Comparison of ENCODE assay signal across 13 cellular contexts in genomic region chr17:7311110-7311698, GRCh38. TPM values are rescaled to one million over a fixed set of nuclear protein-coding genes. Genes with fewer than 3 reads are reported as not detected.
DNase-seq lines count a peak whose midpoint lies in the region; ATAC-seq, FAIRE-seq and TF ChIP-seq lines count a peak whose summit lies in the region.
"Had no signal": no experiment of that assay in that cellular context is flagged by ENCODE, and none has a peak within 500 bp of the region (broad histone marks: within the 10 kb centered on the region; RNA-seq: fewer than 3 reads in every experiment).

No MANE protein-coding gene starts in this region.

- TF ChIP-seq EP300 in K562 (IDR thresholded peaks at IDR 0.05; ENCODE audit: low read length) = no peak

- TF ChIP-seq CTCF in K562 (IDR thresholded peaks at IDR 0.05 in 2 of 3, conservative IDR thresholded peaks at IDR 0.05 in 1 of 3; ENCODE audit: insufficient read depth in 2 of 3, low read depth in 1 of 3, low read length in 3 of 3) = no peak
- TF ChIP-seq CTCF in psoas muscle (IDR thresholded peaks at IDR 0.05) = no peak
- no peak for TF ChIP-seq CTCF in uterus (IDR thresholded peaks at IDR 0.05)
- no peak for TF ChIP-seq CTCF in prostate gland (IDR thresholded peaks at IDR 0.05)

- TF ChIP-seq POLR2A in K562 (conservative IDR thresholded peaks at IDR 0.05) = peak; percentile 32; the same call in 1 of the 2 replicates
- TF ChIP-seq POLR2A in uterus (IDR thresholded peaks at IDR 0.05) = no peak
- no peak for TF ChIP-seq POLR2A in prostate gland (IDR thresholded peaks at IDR 0.05)

- H3K4me1 ChIP-seq in Karpas-422 (ENCODE audit: low read length) (peaks cover 64% of the 10 kb centered on the region), K562 (replicated peaks in 1 of 2; ENCODE audit: control insufficient read depth in 2 of 2, insufficient read depth in 2 of 2, low read length in 2 of 2) (peaks cover 22 to 32% of the 10 kb centered on the region in 2 experiments), psoas muscle (peaks cover 60% of the 10 kb centered on the region), uterus (peaks cover 10 to 17% of the 10 kb centered on the region in 2 donors), prostate gland (replicated peaks) (peaks cover 17% of the 10 kb centered on the region)

- no peak for ATAC-seq in activated CD4-positive, alpha-beta T cell treated with anti-CD3 and anti-CD28 coated beads for 36 hours
- ATAC-seq in K562 (no peak), psoas muscle (no peak)

- peak overlapping the region; percentile 22; the same call in 1 of the 2 replicates for H3K9ac ChIP-seq in Karpas-422 (ENCODE audit: low read length)
- peak overlapping the region in 1 of 2 experiments; percentile 28; a peak in 2 of 4 replicates for H3K9ac ChIP-seq in K562 (ENCODE audit: insufficient read depth in 1 of 2, low read depth in 2 of 2, low read length in 2 of 2)

- no peaks in the 10 kb centered on the region for H3K9me2 ChIP-seq in Karpas-422 (replicated peaks; ENCODE audit: insufficient read depth, low read length)

- H4K20me1 ChIP-seq in Karpas-422 (ENCODE audit: insufficient read depth, low read depth, low read length) (peaks cover 46% of the 10 kb centered on the region), K562 (replicated peaks; ENCODE audit: control insufficient read depth, insufficient read depth, low read length) (peaks cover 40% of the 10 kb centered on the region)

- H3K4me2 ChIP-seq in Karpas-422 (ENCODE audit: low read depth, low read length, poor library complexity, severe bottlenecking) (peak overlapping the region; percentile 85), K562 (ENCODE audit: insufficient read depth, low read length) (no peak overlapping the region)

- H3K9me3 ChIP-seq in Karpas-422 (ENCODE audit: low read length) (no peaks in the 10 kb centered on the region), K562 (replicated peaks; ENCODE audit: control insufficient read depth, insufficient read depth, low read depth, low read length) (no peaks in the 10 kb centered on the region), psoas muscle (no peaks in the 10 kb centered on the region), uterus (no peaks in the 10 kb centered on the region), prostate gland (no peaks in the 10 kb centered on the region)
- H3K9me3 ChIP-seq: breast epithelium, thoracic aorta had no signal

- H3K27ac Mint-ChIP-seq in activated CD4-positive, alpha-beta T cell treated with anti-CD3 and anti-CD28 coated beads for 36 hours = peak overlapping the region; percentile 94

- H3K4me3 Mint-ChIP-seq in activated CD4-positive, alpha-beta T cell treated with anti-CD3 and anti-CD28 coated beads for 36 hours = peak overlapping the region; percentile 94

- DNase-seq in activated CD4-positive, alpha-beta T cell treated with anti-CD3 and anti-CD28 coated beads for 36 hours = no peak
- DNase-seq in activated CD4-positive, alpha-beta T cell treated with anti-CD3 and anti-CD28 coated beads for 1 hour = no peak
- no peak for DNase-seq in Karpas-422
- DNase-seq in K562 (ENCODE audit: extremely low read depth in 1 of 4, low spot score in 3 of 4) = no peak
- no peak for DNase-seq in psoas muscle
- no peak for DNase-seq in uterus
- DNase-seq in NCI-H524 (lab: John Stamatoyannopoulos, UW) = no peak
- no peak for DNase-seq in prostate gland (ENCODE audit: low spot score)
- DNase-seq: IMR-90, NCI-H1930 had no signal

- no peaks in the 10 kb centered on the region for H3K27me3 Mint-ChIP-seq in activated CD4-positive, alpha-beta T cell treated with anti-CD3 and anti-CD28 coated beads for 36 hours

- peaks cover 62% of the 10 kb centered on the region for H3K4me1 Mint-ChIP-seq in activated CD4-positive, alpha-beta T cell treated with anti-CD3 and anti-CD28 coated beads for 36 hours

- H3K36me3 ChIP-seq in Karpas-422 (ENCODE audit: insufficient read depth, low read length) = peaks cover 47% of the 10 kb centered on the region
- peaks cover 65% of the 10 kb centered on the region for H3K36me3 ChIP-seq in K562 (ENCODE audit: control insufficient read depth, insufficient read depth, low read length)
- H3K36me3 ChIP-seq in psoas muscle (ENCODE audit: insufficient read depth in 1 of 2, low read depth in 1 of 2) = peaks cover 8 to 56% of the 10 kb centered on the region in 2 donors
- no peaks in the 10 kb centered on the region for H3K36me3 ChIP-seq in uterus
- peaks cover 8 to 12% of the 10 kb centered on the region in 2 donors for H3K36me3 ChIP-seq in prostate gland
- H3K36me3 ChIP-seq: breast epithelium had no signal

- H2AFZ ChIP-seq in Karpas-422 (ENCODE audit: low read length) = no peak overlapping the region
- H2AFZ ChIP-seq in K562 (ENCODE audit: low read depth, low read length) = no peak overlapping the region
- H2AFZ ChIP-seq: hepatocyte had no signal

- no peak for TF ChIP-seq RAD21 in K562 (CRISPR knock-in tag; conservative IDR thresholded peaks at IDR 0.05 in 1 of 2, IDR thresholded peaks at IDR 0.05 in 1 of 2)

- H3K27me3 ChIP-seq in Karpas-422 (ENCODE audit: low read length) (no peaks in the 10 kb centered on the region), K562 (ENCODE audit: control insufficient read depth in 2 of 2, insufficient read depth in 2 of 2, low read length in 2 of 2) (no peaks in the 10 kb centered on the region), psoas muscle (ENCODE audit: insufficient read depth in 3 of 3, low read length in 2 of 3) (no peaks in the 10 kb centered on the region), uterus (no peaks in the 10 kb centered on the region), prostate gland (replicated peaks; ENCODE audit: insufficient read depth) (no peaks in the 10 kb centered on the region)
- H3K27me3 ChIP-seq: breast epithelium, hepatocyte had no signal

- in situ Hi-C loops in K562 (cut with MboI) = no loop called here

- peaks cover 11% of the 10 kb centered on the region for H3K9me1 ChIP-seq in K562 (ENCODE audit: control insufficient read depth, insufficient read depth, low read length)

- no peaks in the 10 kb centered on the region for H3K9me3 Mint-ChIP-seq in activated CD4-positive, alpha-beta T cell treated with anti-CD3 and anti-CD28 coated beads for 36 hours (ENCODE audit: low read depth)

- no peak for FAIRE-seq in K562 (lab: Jason Lieb, UNC)

- H3K4me3 ChIP-seq in Karpas-422 (ENCODE audit: low read length) = no peak overlapping the region
- H3K4me3 ChIP-seq in K562 = no peak overlapping the region
- H3K4me3 ChIP-seq in psoas muscle = peak overlapping the region; percentile 94
- no peak overlapping the region for H3K4me3 ChIP-seq in uterus
- no peak overlapping the region for H3K4me3 ChIP-seq in prostate gland
- H3K4me3 ChIP-seq: breast epithelium, hepatocyte, thoracic aorta had no signal

- WGBS in K562 (ENCODE audit: insufficient coverage, low coverage, missing lambda C conversion rate) = 85% methylated on average over 3 of the region's 7 CpGs
- WGBS in psoas muscle, 3 donors = 63 to 71% (median 65%) methylated on average over 7 of the region's 7 CpGs
- WGBS in prostate gland = 80% methylated on average over 7 of the region's 7 CpGs

- intact Hi-C loops in activated CD4-positive, alpha-beta T cell treated with anti-CD3 and anti-CD28 coated beads for 36 hours (cut with DNase I, micrococcal nuclease) = no loop called here
- intact Hi-C loops in K562 (cut with micrococcal nuclease) = no loop called here
- intact Hi-C loops in psoas muscle (cut with DNase I) = no loop called here
- intact Hi-C loops in uterus (cut with DNase I; ENCODE audit: low total_unique reads) = no loop called here
- intact Hi-C loops in prostate gland (cut with DNase I) = no loop called here

- BruUV-seq in K562 (replicated peaks; lab: Mats Ljungman, UMichigan) = no TSS peak

- H3K79me2 ChIP-seq in Karpas-422 (ENCODE audit: low read length) (peaks cover 36% of the 10 kb centered on the region), K562 (ENCODE audit: control insufficient read depth, insufficient read depth, low read length) (peaks cover 54% of the 10 kb centered on the region)

- H3K27ac ChIP-seq in Karpas-422 (ENCODE audit: low read length) (no peak overlapping the region; the same call in 1 of the 2 replicates), K562 (ENCODE audit: extremely low read depth, low read depth, low read length) (peak overlapping the region; percentile 44; the same call in 2 of the 3 replicates), psoas muscle (peak overlapping the region; percentile 98), uterus (no peak overlapping the region), prostate gland (no peak overlapping the region)
- H3K27ac ChIP-seq: hepatocyte, thoracic aorta had no signal

- POLR2A ChIA-PET in activated CD4-positive, alpha-beta T cell treated with anti-CD3 and anti-CD28 coated beads for 36 hours (lab: Charles Lee) = no interaction called here
- POLR2A ChIA-PET in K562 (lab: Yijun Ruan, JAX) = no interaction called here

- peaks cover 56% of the 10 kb centered on the region for H3K36me3 Mint-ChIP-seq in activated CD4-positive, alpha-beta T cell treated with anti-CD3 and anti-CD28 coated beads for 36 hours (ENCODE audit: low read depth)

- CTCF ChIA-PET in activated CD4-positive, alpha-beta T cell treated with anti-CD3 and anti-CD28 coated beads for 36 hours (lab: Charles Lee) = interaction anchor here (0.8 kb wide), 1 partner anchor 14 kb away, joined by 3 read pairs; no protein-coding TSS in a partner anchor
- CTCF ChIA-PET in K562 (lab: Yijun Ruan, JAX; ENCODE audit: low intra/inter-chr PET ratio) = no interaction called here

RNA-seq across cellular contexts. Expression of gene EIF5A, which starts 3.8 kb away (rescaled TPM):
- total RNA-seq in activated CD4-positive, alpha-beta T cell treated with anti-CD3 and anti-CD28 coated beads for 36 hours = 100 to 1,000 TPM; 780 to 934 TPM
- total RNA-seq in Karpas-422 (2014; rRNA removed; shearing (Covaris generic); ENCODE audit: low replicate concordance) = 231 and 326 TPM in 2 replicates
- 210 and 328 TPM in 2 replicates for total RNA-seq in K562 (2011; cell fraction: chromatin; rRNA removed; ENCODE audit: low replicate concordance)
- 205 and 210 TPM in 2 replicates for total RNA-seq in K562 (2011; cell fraction: nucleolus; rRNA removed)
- 248 and 352 TPM in 2 replicates for total RNA-seq in K562 (2011; cell fraction: nucleoplasm; rRNA removed)
- total RNA-seq in K562 (2014; rRNA removed) (772 and 1,052 TPM in 2 replicates), K562 (2014; rRNA removed; fragmentation: Illumina TruSeq; extraction: Trizol) (407 and 468 TPM in 2 replicates), K562 (2015; rRNA removed; fragmentation: Illumina TruSeq; extraction: Trizol) (519 and 545 TPM in 2 replicates), K562 (2021) (939 and 976 TPM in 2 replicates), psoas muscle (100 to 1,000 TPM; 293 to 730 (median 567) TPM), uterus (100 to 1,000 TPM in 3 of 4 donors, 10 to 100 TPM in 1; 75.3 to 219 (median 198) TPM), prostate gland (100 to 1,000 TPM; 172 to 195 TPM)
- polyA plus RNA-seq in K562 (2011; rRNA removed) (752 and 898 TPM in 2 replicates), K562 (2014; fragmentation: Illumina TruSeq; extraction: Trizol) (1,163 and 1,198 TPM in 2 replicates), K562 (2014; fragmentation: Nextera tagmentation; extraction: Ambion mirVana) (10 to 100 TPM; 22.9 to 82.7 TPM), K562 (2014; rRNA removed) (917 and 945 TPM in 2 replicates), psoas muscle (1,000 to 10,000 TPM in 1 of 3 donors, 100 to 1,000 TPM in 2; 468 to 1,107 (median 518) TPM)
- 730 and 1,005 TPM in 2 replicates for polyA plus RNA-seq in K562 (2011; cell fraction: cytosol; rRNA removed)
- polyA plus RNA-seq in K562 (2011; cell fraction: nucleus; rRNA removed) = 456 and 485 TPM in 2 replicates
- 464 and 1,006 TPM in 2 replicates for polyA plus RNA-seq in K562 (2012)
- polyA minus RNA-seq in K562 (2011; rRNA and poly(A)+ RNA removed) = 549 and 972 TPM in 2 replicates
- polyA minus RNA-seq in K562 (2011; cell fraction: cytosol; rRNA and poly(A)+ RNA removed) = 408 and 477 TPM in 2 replicates
- polyA minus RNA-seq in K562 (2011; cell fraction: nucleus; rRNA and poly(A)+ RNA removed) = 101 and 135 TPM in 2 replicates

RNA-seq across cellular contexts. Expression of gene GPS2, which starts 4.0 kb away (rescaled TPM):
- 10 to 100 TPM; 31.3 to 56.1 TPM for total RNA-seq in activated CD4-positive, alpha-beta T cell treated with anti-CD3 and anti-CD28 coated beads for 36 hours
- total RNA-seq in Karpas-422 (2014; rRNA removed; shearing (Covaris generic); ENCODE audit: low replicate concordance) = 36.9 and 63.1 TPM in 2 replicates
- total RNA-seq in K562 (2011; cell fraction: chromatin; rRNA removed; ENCODE audit: low replicate concordance) = 73.2 and 108 TPM in 2 replicates
- total RNA-seq in K562 (2011; cell fraction: nucleolus; rRNA removed) = 55.7 and 69.4 TPM in 2 replicates
- 53.5 and 57.8 TPM in 2 replicates for total RNA-seq in K562 (2011; cell fraction: nucleoplasm; rRNA removed)
- total RNA-seq in K562 (2014; rRNA removed) (60.5 and 75.7 TPM in 2 replicates), K562 (2014; rRNA removed; fragmentation: Illumina TruSeq; extraction: Trizol) (35.6 and 37.0 TPM in 2 replicates), K562 (2015; rRNA removed; fragmentation: Illumina TruSeq; extraction: Trizol) (36.8 and 39.1 TPM in 2 replicates), K562 (2021) (41.8 and 43.7 TPM in 2 replicates), psoas muscle (100 to 1,000 TPM in 1 of 4 donors, 10 to 100 TPM in 3; 71.8 to 101 (median 82.5) TPM), uterus (10 to 100 TPM; 34.0 to 68.3 (median 43.9) TPM), prostate gland (100 to 1,000 TPM in 1 of 2 donors, 10 to 100 TPM in 1; 88.4 to 140 TPM)
- polyA plus RNA-seq in K562 (2011; rRNA removed) (18.4 and 22.4 TPM in 2 replicates), K562 (2014; fragmentation: Illumina TruSeq; extraction: Trizol) (58.9 and 61.5 TPM in 2 replicates), K562 (2014; fragmentation: Nextera tagmentation; extraction: Ambion mirVana) (10 to 100 TPM; 18.3 to 21.1 TPM), K562 (2014; rRNA removed) (45.6 and 47.6 TPM in 2 replicates), psoas muscle (100 to 1,000 TPM; 139 to 197 (median 146) TPM)
- 29.2 and 52.4 TPM in 2 replicates for polyA plus RNA-seq in K562 (2011; cell fraction: cytosol; rRNA removed)
- polyA plus RNA-seq in K562 (2011; cell fraction: nucleus; rRNA removed) = 145 and 157 TPM in 2 replicates
- polyA plus RNA-seq in K562 (2012) = 41.9 and 50.7 TPM in 2 replicates
- polyA minus RNA-seq in K562 (2011; rRNA and poly(A)+ RNA removed) = 9.9 and 16.5 TPM in 2 replicates
- 13.8 and 20.5 TPM in 2 replicates for polyA minus RNA-seq in K562 (2011; cell fraction: cytosol; rRNA and poly(A)+ RNA removed)
- 25.8 and 29.8 TPM in 2 replicates for polyA minus RNA-seq in K562 (2011; cell fraction: nucleus; rRNA and poly(A)+ RNA removed)

RNA-seq across cellular contexts. Expression of gene YBX2, which starts 16.8 kb away (rescaled TPM):
- total RNA-seq in activated CD4-positive, alpha-beta T cell treated with anti-CD3 and anti-CD28 coated beads for 36 hours = under 1 TPM; 0.34 to 0.67 TPM
- not detected in 2 replicates for total RNA-seq in Karpas-422 (2014; rRNA removed; shearing (Covaris generic); ENCODE audit: low replicate concordance)
- 0.18 and 0.39 TPM in 2 replicates for total RNA-seq in K562 (2011; cell fraction: chromatin; rRNA removed; ENCODE audit: low replicate concordance)
- total RNA-seq in K562 (2011; cell fraction: nucleolus; rRNA removed) = not detected in 2 replicates
- total RNA-seq in K562 (2011; cell fraction: nucleoplasm; rRNA removed) = 0.15 TPM in 1 of 2 replicates, not detected in the other
- total RNA-seq in K562 (2014; rRNA removed) = 0.12 and 0.59 TPM in 2 replicates
- total RNA-seq in K562 (2014; rRNA removed; fragmentation: Illumina TruSeq; extraction: Trizol) = not detected in 2 replicates
- total RNA-seq in K562 (2015; rRNA removed; fragmentation: Illumina TruSeq; extraction: Trizol) = not detected in 2 replicates
- 0.20 and 0.27 TPM in 2 replicates for total RNA-seq in K562 (2021)
- polyA plus RNA-seq in K562 (2011; rRNA removed) = not detected in 2 replicates
- 0.04 and 0.13 TPM in 2 replicates for polyA plus RNA-seq in K562 (2011; cell fraction: cytosol; rRNA removed)
- polyA plus RNA-seq in K562 (2011; cell fraction: nucleus; rRNA removed) = 0.17 TPM in 1 of 2 replicates, not detected in the other
- polyA plus RNA-seq in K562 (2012) = 0.08 TPM in 1 of 2 replicates, not detected in the other
- not detected in 2 replicates for polyA plus RNA-seq in K562 (2014; fragmentation: Illumina TruSeq; extraction: Trizol)
- polyA plus RNA-seq in K562 (2014; fragmentation: Nextera tagmentation; extraction: Ambion mirVana) = not detected
- 0.03 TPM in 1 of 2 replicates, not detected in the other for polyA plus RNA-seq in K562 (2014; rRNA removed)
- polyA minus RNA-seq in K562 (2011; rRNA and poly(A)+ RNA removed) = not detected in 2 replicates
- not detected in 2 replicates for polyA minus RNA-seq in K562 (2011; cell fraction: cytosol; rRNA and poly(A)+ RNA removed)
- polyA minus RNA-seq in K562 (2011; cell fraction: nucleus; rRNA and poly(A)+ RNA removed) = not detected in 2 replicates
- total RNA-seq in psoas muscle = 1 to 10 TPM in 1 of 4 donors, under 1 TPM in 3; 0.37 to 1.0 (median 0.75) TPM
- 1 to 10 TPM in 1 of 3 donors, under 1 TPM in 2; 0.14 to 1.8 (median 0.21) TPM for polyA plus RNA-seq in psoas muscle
- 1 to 10 TPM in 2 of 4 donors, not detected in 2; 2.4 to 4.4 TPM for total RNA-seq in uterus
- total RNA-seq in prostate gland = 10 to 100 TPM in 1 of 2 donors, under 1 TPM in 1; 0.64 to 49.1 TPM
- total RNA-seq: IMR-90, thoracic aorta had no signal

RNA-seq across cellular contexts. Expression of gene NEURL4, which starts 17.9 kb away (rescaled TPM):
- 10 to 100 TPM; 22.5 to 29.1 TPM for total RNA-seq in activated CD4-positive, alpha-beta T cell treated with anti-CD3 and anti-CD28 coated beads for 36 hours
- 11.1 and 21.2 TPM in 2 replicates for total RNA-seq in Karpas-422 (2014; rRNA removed; shearing (Covaris generic); ENCODE audit: low replicate concordance)
- total RNA-seq in K562 (2011; cell fraction: chromatin; rRNA removed; ENCODE audit: low replicate concordance) = 115 and 278 TPM in 2 replicates
- total RNA-seq in K562 (2011; cell fraction: nucleolus; rRNA removed) = 144 and 181 TPM in 2 replicates
- 76.0 and 94.7 TPM in 2 replicates for total RNA-seq in K562 (2011; cell fraction: nucleoplasm; rRNA removed)
- total RNA-seq in K562 (2014; rRNA removed) = 10.5 and 15.2 TPM in 2 replicates
- 5.9 and 8.3 TPM in 2 replicates for total RNA-seq in K562 (2014; rRNA removed; fragmentation: Illumina TruSeq; extraction: Trizol)
- 13.5 and 13.9 TPM in 2 replicates for total RNA-seq in K562 (2015; rRNA removed; fragmentation: Illumina TruSeq; extraction: Trizol)
- 29.8 and 37.4 TPM in 2 replicates for total RNA-seq in K562 (2021)
- 11.5 and 18.4 TPM in 2 replicates for polyA plus RNA-seq in K562 (2011; rRNA removed)
- polyA plus RNA-seq in K562 (2011; cell fraction: cytosol; rRNA removed) = 11.0 and 11.6 TPM in 2 replicates
- polyA plus RNA-seq in K562 (2011; cell fraction: nucleus; rRNA removed) = 155 and 207 TPM in 2 replicates
- polyA plus RNA-seq in K562 (2012) = 18.2 and 23.2 TPM in 2 replicates
- polyA plus RNA-seq in K562 (2014; fragmentation: Illumina TruSeq; extraction: Trizol) = 18.0 and 19.7 TPM in 2 replicates
- polyA plus RNA-seq in K562 (2014; fragmentation: Nextera tagmentation; extraction: Ambion mirVana) = under 1 TPM; 0.08 to 0.39 TPM
- polyA plus RNA-seq in K562 (2014; rRNA removed) = 23.9 and 25.3 TPM in 2 replicates
- polyA minus RNA-seq in K562 (2011; rRNA and poly(A)+ RNA removed) = 10.8 and 13.8 TPM in 2 replicates
- polyA minus RNA-seq in K562 (2011; cell fraction: cytosol; rRNA and poly(A)+ RNA removed) = 11.3 and 19.1 TPM in 2 replicates
- 44.3 and 71.0 TPM in 2 replicates for polyA minus RNA-seq in K562 (2011; cell fraction: nucleus; rRNA and poly(A)+ RNA removed)
- 10 to 100 TPM; 24.0 to 53.8 (median 32.6) TPM for total RNA-seq in psoas muscle
- polyA plus RNA-seq in psoas muscle = 10 to 100 TPM; 20.7 to 38.7 (median 22.9) TPM
- 10 to 100 TPM; 12.4 to 64.7 (median 34.1) TPM for total RNA-seq in uterus
- total RNA-seq in prostate gland = 10 to 100 TPM; 15.7 to 36.0 TPM

RNA-seq across cellular contexts. Expression of gene ACAP1, which starts 25.1 kb away (rescaled TPM):
- total RNA-seq in activated CD4-positive, alpha-beta T cell treated with anti-CD3 and anti-CD28 coated beads for 36 hours = 100 to 1,000 TPM; 343 to 375 TPM
- total RNA-seq in Karpas-422 (2014; rRNA removed; shearing (Covaris generic); ENCODE audit: low replicate concordance) = 51.0 and 85.0 TPM in 2 replicates
- 8.6 and 21.1 TPM in 2 replicates for total RNA-seq in K562 (2011; cell fraction: chromatin; rRNA removed; ENCODE audit: low replicate concordance)
- total RNA-seq in K562 (2011; cell fraction: nucleolus; rRNA removed) = 13.7 and 14.7 TPM in 2 replicates
- total RNA-seq in K562 (2011; cell fraction: nucleoplasm; rRNA removed) = 7.2 and 8.1 TPM in 2 replicates
- total RNA-seq in K562 (2014; rRNA removed) (4.0 and 6.3 TPM in 2 replicates), K562 (2014; rRNA removed; fragmentation: Illumina TruSeq; extraction: Trizol) (0.57 and 2.3 TPM in 2 replicates), K562 (2015; rRNA removed; fragmentation: Illumina TruSeq; extraction: Trizol) (2.0 and 2.3 TPM in 2 replicates), K562 (2021) (7.4 and 8.5 TPM in 2 replicates), psoas muscle (10 to 100 TPM; 12.2 to 20.7 (median 15.7) TPM), uterus (10 to 100 TPM in 1 of 4 donors, 1 to 10 TPM in 2, under 1 TPM in 1; 0.29 to 11.2 (median 1.7) TPM), prostate gland (1 to 10 TPM; 2.5 to 6.5 TPM)
- polyA plus RNA-seq in K562 (2011; rRNA removed) (2.8 and 5.9 TPM in 2 replicates), K562 (2014; fragmentation: Illumina TruSeq; extraction: Trizol) (2.4 and 3.7 TPM in 2 replicates), K562 (2014; fragmentation: Nextera tagmentation; extraction: Ambion mirVana) (under 1 TPM; 0.15 to 0.38 TPM), K562 (2014; rRNA removed) (2.9 and 3.9 TPM in 2 replicates), psoas muscle (10 to 100 TPM in 1 of 3 donors, 1 to 10 TPM in 2; 1.9 to 11.9 (median 2.4) TPM)
- 3.5 and 4.6 TPM in 2 replicates for polyA plus RNA-seq in K562 (2011; cell fraction: cytosol; rRNA removed)
- polyA plus RNA-seq in K562 (2011; cell fraction: nucleus; rRNA removed) = 12.1 and 13.1 TPM in 2 replicates
- polyA plus RNA-seq in K562 (2012) = 5.4 and 8.0 TPM in 2 replicates
- 1.9 and 2.6 TPM in 2 replicates for polyA minus RNA-seq in K562 (2011; rRNA and poly(A)+ RNA removed)
- polyA minus RNA-seq in K562 (2011; cell fraction: cytosol; rRNA and poly(A)+ RNA removed) = 3.1 and 5.8 TPM in 2 replicates
- polyA minus RNA-seq in K562 (2011; cell fraction: nucleus; rRNA and poly(A)+ RNA removed) = 2.4 and 4.6 TPM in 2 replicates
- total RNA-seq: hepatocyte had no signal

Comparison
In these comparisons a context has a peak if more than half of its experiments do, and no peak if none do; other contexts are left out.
1. H3K27ac ChIP-seq: peak in K562 (single experiment) and psoas muscle (single experiment); none in Karpas-422 (single experiment), uterus (0 of 2) and prostate gland (0 of 2).